Comparison of ENCODE assay signal across 20 cellular contexts in the genomic region with DNA sequence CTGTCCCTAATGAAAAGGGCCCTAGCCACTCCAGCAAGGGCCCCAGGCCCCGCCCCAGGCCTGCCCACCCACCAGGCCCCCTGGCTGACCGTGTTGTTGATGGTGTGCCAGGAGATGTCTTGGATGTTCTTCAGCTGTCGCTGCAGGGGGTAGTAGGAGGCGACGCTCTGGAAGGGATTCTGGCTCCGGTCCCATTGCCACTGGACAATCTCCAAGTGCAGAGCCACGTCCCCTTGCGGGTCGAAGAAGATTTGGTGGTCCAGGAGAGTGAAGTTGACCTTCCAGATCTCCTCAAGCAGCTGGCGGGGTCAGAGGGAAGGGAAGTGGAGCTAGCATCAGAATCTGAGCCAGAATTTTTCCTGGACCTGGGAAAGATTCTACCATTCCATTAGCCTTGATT. TPM values are rescaled to one million over a fixed set of nuclear protein-coding genes. Genes with fewer than 3 reads are reported as not detected.
DNase-seq lines count a peak whose midpoint lies in the region; ATAC-seq and TF ChIP-seq lines count a peak whose summit lies in the region.
"Had no signal": no experiment of that assay in that cellular context is flagged by ENCODE, and none has a peak within 500 bp of the region (broad histone marks: within the 10 kb centered on the region; RNA-seq: fewer than 3 reads in every experiment).

No MANE protein-coding gene starts in this region.

- no peak for ATAC-seq in HG03135 (IDR thresholded peaks at IDR 0.05; ENCODE audit: unreplicated experiment)
- no peak for ATAC-seq in HG02642 (IDR thresholded peaks at IDR 0.05; ENCODE audit: poor library complexity, unreplicated experiment)
- ATAC-seq in WTC11: no peak
- no peak for ATAC-seq in HG02588 (IDR thresholded peaks at IDR 0.05; ENCODE audit: unreplicated experiment)
- ATAC-seq: GM23338 had no signal

- DNase-seq in A673 (ENCODE audit: low spot score) (peak; percentile 54), adrenal gland (peak in 6 of 7 donors; percentile 22 to 62 (median 37)), myocyte (ENCODE audit: low read depth) (peak; percentile 7), WTC11 (ENCODE audit: low spot score) (no peak)
- DNase-seq: CD4-positive, CD25-positive, alpha-beta regulatory T cell; DMS153; NCI-H1694; NCI-H2081 treated with DMSO at 0.1 percent for 48 hours; NCI-H524; NCI-H82; Right ventricle myocardium superior had no signal

- H3K36me3 Mint-ChIP-seq in WTC11: no peaks in the 10 kb centered on the region
- H3K36me3 Mint-ChIP-seq: CD4-positive, CD25-positive, alpha-beta regulatory T cell; IgD-negative memory B cell had no signal

- no peak overlapping the region for H3K4me3 Mint-ChIP-seq in WTC11
- H3K4me3 Mint-ChIP-seq: CD4-positive, CD25-positive, alpha-beta regulatory T cell; GM23338; IgD-negative memory B cell had no signal

- H3K36me3 ChIP-seq in A673 (ENCODE audit: insufficient read depth, low read length, poor library complexity, severe bottlenecking): no peaks in the 10 kb centered on the region
- H3K36me3 ChIP-seq in HEK293 (ENCODE audit: control insufficient read depth in 2 of 2, insufficient read depth in 1 of 2, low read length in 2 of 2): no peaks in the 10 kb centered on the region
- H3K36me3 ChIP-seq in adrenal gland (replicated peaks in 1 of 2): no peaks in the 10 kb centered on the region
- H3K36me3 ChIP-seq: HAP-1 had no signal

- H3K27me3 Mint-ChIP-seq in WTC11 (ENCODE audit: low read depth): peaks cover 41% of the 10 kb centered on the region
- H3K27me3 Mint-ChIP-seq: IgD-negative memory B cell had no signal

- TF ChIP-seq CTCF in A673 (conservative IDR thresholded peaks at IDR 0.05; ENCODE audit: low read depth, low read length) (no peak), HEK293 (tag by site-specific recombination; IDR thresholded peaks at IDR 0.05) (no peak), adrenal gland (IDR thresholded peaks at IDR 0.05) (no peak), WTC11 (IDR thresholded peaks at IDR 0.05) (no peak)

- H3K27ac ChIP-seq in A673 (ENCODE audit: low read depth, low read length, poor library complexity, severe bottlenecking) (no peak overlapping the region), HEK293 (ENCODE audit: extremely low read depth, low read depth, low read length) (no peak overlapping the region), adrenal gland (no peak overlapping the region)

- TF ChIP-seq POLR2A in adrenal gland (IDR thresholded peaks at IDR 0.05): no peak

- H3K4me3 ChIP-seq in A673 (ENCODE audit: low read depth, low read length, poor library complexity, severe bottlenecking) (no peak overlapping the region), HEK293 (ENCODE audit: low read depth, low read length) (no peak overlapping the region), adrenal gland (no peak overlapping the region)
- H3K4me3 ChIP-seq: GM23338, HAP-1 had no signal

- no peak overlapping the region for H3K27ac Mint-ChIP-seq in WTC11
- H3K27ac Mint-ChIP-seq: CD4-positive, CD25-positive, alpha-beta regulatory T cell; GM23338; IgD-negative memory B cell had no signal

- peaks cover 18% of the 10 kb centered on the region for H3K9me3 Mint-ChIP-seq in WTC11

- H3K27me3 ChIP-seq in A673 (replicated peaks; ENCODE audit: insufficient read depth, low read depth, low read length, poor library complexity) (no peaks in the 10 kb centered on the region), adrenal gland (no peaks in the 10 kb centered on the region)

- H3K9me3 ChIP-seq in A673 (ENCODE audit: low read depth, low read length, poor library complexity, severe bottlenecking) (no peaks in the 10 kb centered on the region), HEK293 (ENCODE audit: control insufficient read depth, insufficient read depth, low read depth, low read length) (no peaks in the 10 kb centered on the region), adrenal gland (replicated peaks in 1 of 3) (no peaks in the 10 kb centered on the region)

- no TSS peak for BruUV-seq in A673 (replicated peaks; lab: Mats Ljungman, UMichigan)

- CTCF ChIA-PET in A673 (lab: Charles Lee): no interaction called here
- CTCF ChIA-PET in HEK293 (lab: Yijun Ruan, JAX): interaction anchor here (0.7 to 1.3 kb wide), 3 partner anchors 24 to 981 kb away, joined by 3 read pairs; no protein-coding TSS in a partner anchor
- CTCF ChIA-PET in WTC11 (lab: Charles Lee): interaction anchor here (1.2 to 1.8 kb wide), 2 partner anchors 251 to 252 kb away, joined by 3 to 5 read pairs; no protein-coding TSS in a partner anchor

- WGBS in adrenal gland, 4 donors: 53 to 66% (median 58%) methylated on average over 7 to 10 of the region's 10 CpGs

- intact Hi-C loops in A673 (cut with micrococcal nuclease; ENCODE audit: unreplicated experiment) (no loop called here), adrenal gland (cut with DNase I) (no loop called here)

- peaks cover 10% of the 10 kb centered on the region for H3K4me1 ChIP-seq in A673 (ENCODE audit: insufficient read depth, low read length, poor library complexity, severe bottlenecking)
- no peaks in the 10 kb centered on the region for H3K4me1 ChIP-seq in HEK293 (ENCODE audit: control insufficient read depth, insufficient read depth, low read length)
- no peaks in the 10 kb centered on the region for H3K4me1 ChIP-seq in adrenal gland (replicated peaks in 1 of 2)
- H3K4me1 ChIP-seq: HAP-1 had no signal

- POLR2A ChIA-PET in A673 (lab: Charles Lee; ENCODE audit: low non-redundant PET): interaction anchor here (0.5 kb wide), 1 partner anchor 60 kb away, joined by 4 read pairs; no protein-coding TSS in a partner anchor
- POLR2A ChIA-PET in HEK293 (lab: Yijun Ruan, JAX): no interaction called here
- POLR2A ChIA-PET in WTC11 (lab: Charles Lee): no interaction called here

- no peaks in the 10 kb centered on the region for H3K4me1 Mint-ChIP-seq in WTC11
- H3K4me1 Mint-ChIP-seq: CD4-positive, CD25-positive, alpha-beta regulatory T cell; GM23338; IgD-negative memory B cell had no signal

TF ChIP-seq in HEK293, 187 proteins besides CTCF, POLR2A, EP300 and RAD21:
- TF ChIP-seq ZNF777 (tag by site-specific recombination; IDR thresholded peaks at IDR 0.05; ENCODE audit: borderline replicate concordance): no peak
- TF ChIP-seq GLIS1 (tag by site-specific recombination; IDR thresholded peaks at IDR 0.05): peak; percentile 88

TF ChIP-seq in WTC11, 78 proteins besides CTCF, POLR2A, EP300 and RAD21:
- TF ChIP-seq, protein P1, sequence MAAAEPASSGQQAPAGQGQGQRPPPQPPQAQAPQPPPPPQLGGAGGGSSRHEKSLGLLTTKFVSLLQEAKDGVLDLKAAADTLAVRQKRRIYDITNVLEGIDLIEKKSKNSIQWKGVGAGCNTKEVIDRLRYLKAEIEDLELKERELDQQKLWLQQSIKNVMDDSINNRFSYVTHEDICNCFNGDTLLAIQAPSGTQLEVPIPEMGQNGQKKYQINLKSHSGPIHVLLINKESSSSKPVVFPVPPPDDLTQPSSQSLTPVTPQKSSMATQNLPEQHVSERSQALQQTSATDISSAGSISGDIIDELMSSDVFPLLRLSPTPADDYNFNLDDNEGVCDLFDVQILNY (CRISPR knock-in tag; IDR thresholded peaks at IDR 0.05): no peak
- TF ChIP-seq NFATC4 (CRISPR knock-in tag; IDR thresholded peaks at IDR 0.05) (no peak), RELA (CRISPR knock-in tag; IDR thresholded peaks at IDR 0.05; ENCODE audit: borderline replicate concordance) (no peak)

RNA-seq across cellular contexts. Expression of a gene that starts 10.2 kb away (rescaled TPM):
- total RNA-seq in A673 (2021) (not detected in 2 replicates), adrenal gland (not detected), myocyte (0.05 TPM in 1 of 2 replicates, not detected in the other), WTC11 (2021) (not detected in 3 replicates)
- polyA plus RNA-seq in adrenal gland: not detected
- not detected for polyA plus RNA-seq in myocyte (2012)
- total RNA-seq: CD4-positive, CD25-positive, alpha-beta regulatory T cell; GM23338; Right ventricle myocardium superior; RPMI7951 had no signal
- polyA plus RNA-seq: BJ; CD4-positive, CD25-positive, alpha-beta regulatory T cell; GM23338; IgD-negative memory B cell had no signal

RNA-seq across cellular contexts. Expression of a gene that starts 53.1 kb away (rescaled TPM):
- 18.4 and 23.1 TPM in 2 replicates for total RNA-seq in A673 (2021)
- 10 to 100 TPM; 18.1 to 46.9 (median 26.5) TPM for total RNA-seq in adrenal gland
- polyA plus RNA-seq in adrenal gland: 10 to 100 TPM; 11.3 to 15.1 (median 12.5) TPM
- total RNA-seq in myocyte: 25.9 and 37.0 TPM in 2 replicates
- 17.1 TPM for polyA plus RNA-seq in myocyte (2012)
- total RNA-seq in WTC11 (2021): 31.0 to 37.5 TPM (median 36.2 TPM) in 3 replicates
